ENCODE assay signal across 16 cellular contexts in the genomic region with DNA sequence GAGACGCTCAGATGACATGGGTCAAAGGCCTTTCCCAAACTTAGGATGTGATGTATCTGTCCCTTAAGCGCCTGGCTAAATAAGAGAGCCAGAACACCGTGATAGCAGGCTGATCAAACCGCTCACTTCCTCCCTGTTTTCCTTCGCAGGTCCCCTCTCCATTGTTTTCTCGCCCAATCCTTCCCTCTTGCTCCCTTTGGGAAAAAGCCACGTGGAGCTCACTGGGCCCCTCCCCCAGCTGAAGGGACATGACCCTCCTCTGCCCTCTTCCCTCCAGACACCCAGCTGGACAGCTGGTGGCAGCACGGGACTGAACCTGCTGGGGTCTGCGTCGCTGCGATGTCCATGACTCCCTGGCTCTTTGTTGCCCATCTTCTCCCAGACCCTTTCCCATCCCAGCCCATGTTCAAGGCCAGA.
DNase-seq lines count a peak whose midpoint lies in the region; ATAC-seq and TF ChIP-seq lines count a peak whose summit lies in the region.
"Had no signal": no experiment of that assay in that cellular context is flagged by ENCODE, and none has a peak within 500 bp of the region (broad histone marks: within the 10 kb centered on the region; RNA-seq: fewer than 3 reads in every experiment).

No MANE protein-coding gene starts in this region.

- TF ChIP-seq CTCF in WERI-Rb-1 (IDR thresholded peaks at IDR 0.05; ENCODE audit: low read depth, low read length) = peak; percentile 67
- TF ChIP-seq CTCF in endodermal cell (conservative IDR thresholded peaks at IDR 0.05) = no peak
- TF ChIP-seq CTCF in testis (IDR thresholded peaks at IDR 0.05) = no peak

- TF ChIP-seq POLR2A in testis (IDR thresholded peaks at IDR 0.05) = no peak

- intact Hi-C loops in testis (cut with DNase I; ENCODE audit: low total_unique reads) = no loop called here
- intact Hi-C loops in activated CD4-positive, alpha-beta T cell treated with anti-CD3 and anti-CD28 coated beads, Interleukin-2, amount 10 ng/mL, durations not matched to agents 24 days and 14 days (cut with micrococcal nuclease) = no loop called here

- H3K4me3 ChIP-seq in WERI-Rb-1 (ENCODE audit: low read depth, low read length) (no peak overlapping the region), endodermal cell (ENCODE audit: low read length) (no peak overlapping the region), muscle layer of colon (ENCODE audit: low read depth in 1 of 2, low read length in 2 of 2) (no peak overlapping the region), testis (no peak overlapping the region)
- H3K4me3 ChIP-seq: colonic mucosa, lung had no signal

- DNase-seq in WERI-Rb-1 = peak; percentile 71
- peak; percentile 53 for DNase-seq in endodermal cell
- DNase-seq in testis = peak; percentile 41
- no peak for DNase-seq in activated CD4-positive, alpha-beta T cell treated with anti-CD3 and anti-CD28 coated beads, Interleukin-2, amount 10 ng/mL, durations not matched to agents 24 days and 14 days
- DNase-seq in NCI-H526 treated with DMSO at 0.1 percent for 48 hours (lab: John Stamatoyannopoulos, UW) = no peak
- DNase-seq: activated CD4-positive, alpha-beta T cell treated with anti-CD3 and anti-CD28 coated beads, Interleukin-2, amount 10 ng/mL, durations not matched to agents 7 days and 5 days; activated T-cell treated with anti-CD3 and anti-CD28 coated beads, Interleukin-2, amount 50 U/mL, for 48 hours; amniotic stem cell; CD4-positive, CD25-positive, alpha-beta regulatory T cell; colonic mucosa; NCI-H774; SHP77 had no signal

- H3K9me3 ChIP-seq in WERI-Rb-1 (ENCODE audit: severe bottlenecking) = no peaks in the 10 kb centered on the region
- H3K9me3 ChIP-seq in endodermal cell (ENCODE audit: control insufficient read depth, low read length) = no peaks in the 10 kb centered on the region
- H3K9me3 ChIP-seq in muscle layer of colon (ENCODE audit: low read length) = no peaks in the 10 kb centered on the region
- no peaks in the 10 kb centered on the region for H3K9me3 ChIP-seq in testis
- H3K9me3 ChIP-seq: colonic mucosa had no signal

- H3K27ac Mint-ChIP-seq in endodermal cell = no peak overlapping the region
- no peak overlapping the region for H3K27ac Mint-ChIP-seq in activated CD4-positive, alpha-beta T cell treated with anti-CD3 and anti-CD28 coated beads, Interleukin-2, amount 10 ng/mL, durations not matched to agents 24 days and 14 days
- H3K27ac Mint-ChIP-seq: CD4-positive, CD25-positive, alpha-beta regulatory T cell; T-helper 2 cell treated with Interferon-gamma antibody and Interleukin-4, amounts not matched to agents 5 μg/mL and 100 μg/mL, for 36 hours had no signal

- no peaks in the 10 kb centered on the region for H3K9me3 Mint-ChIP-seq in endodermal cell
- peaks cover 5% of the 10 kb centered on the region for H3K9me3 Mint-ChIP-seq in activated CD4-positive, alpha-beta T cell treated with anti-CD3 and anti-CD28 coated beads, Interleukin-2, amount 10 ng/mL, durations not matched to agents 24 days and 14 days
- H3K9me3 Mint-ChIP-seq: CD4-positive, CD25-positive, alpha-beta regulatory T cell had no signal

- no peaks in the 10 kb centered on the region for H3K27me3 Mint-ChIP-seq in endodermal cell (ENCODE audit: insufficient read depth)
- H3K27me3 Mint-ChIP-seq in activated CD4-positive, alpha-beta T cell treated with anti-CD3 and anti-CD28 coated beads, Interleukin-2, amount 10 ng/mL, durations not matched to agents 24 days and 14 days = no peaks in the 10 kb centered on the region
- H3K27me3 Mint-ChIP-seq: activated CD4-positive, alpha-beta T cell treated with anti-CD3 and anti-CD28 coated beads, Interleukin-2, amount 10 ng/mL, durations not matched to agents 7 days and 5 days had no signal

- H3K4me1 ChIP-seq in endodermal cell (ENCODE audit: control insufficient read depth, insufficient read depth, low read length) (no peaks in the 10 kb centered on the region), muscle layer of colon (ENCODE audit: insufficient read depth, low read length) (peaks cover 34% of the 10 kb centered on the region), testis (peaks cover 35% of the 10 kb centered on the region)
- H3K4me1 ChIP-seq: colonic mucosa had no signal

- H3K27ac ChIP-seq in WERI-Rb-1 (no peak overlapping the region), endodermal cell (ENCODE audit: low read depth, low read length) (no peak overlapping the region), muscle layer of colon (ENCODE audit: low read depth, low read length) (peak overlapping the region; percentile 48), testis (peak overlapping the region; percentile 44 to 59)
- H3K27ac ChIP-seq: colonic mucosa had no signal

- H3K4me3 Mint-ChIP-seq in endodermal cell = no peak overlapping the region
- no peak overlapping the region for H3K4me3 Mint-ChIP-seq in activated CD4-positive, alpha-beta T cell treated with anti-CD3 and anti-CD28 coated beads, Interleukin-2, amount 10 ng/mL, durations not matched to agents 24 days and 14 days
- H3K4me3 Mint-ChIP-seq: activated CD4-positive, alpha-beta T cell treated with anti-CD3 and anti-CD28 coated beads, Interleukin-2, amount 10 ng/mL, durations not matched to agents 7 days and 5 days; CD4-positive, CD25-positive, alpha-beta regulatory T cell; T-helper 2 cell treated with Interferon-gamma antibody and Interleukin-4, amounts not matched to agents 5 μg/mL and 100 μg/mL, for 36 hours had no signal

- H3K9ac ChIP-seq in endodermal cell (ENCODE audit: extremely low read depth, low read length, poor library complexity, severe bottlenecking) (no peak overlapping the region), muscle layer of colon (ENCODE audit: low read length) (no peak overlapping the region)

- ATAC-seq in GM21367 (IDR thresholded peaks at IDR 0.05; ENCODE audit: unreplicated experiment) = no peak

- H3K36me3 ChIP-seq in WERI-Rb-1 (no peaks in the 10 kb centered on the region), endodermal cell (ENCODE audit: control insufficient read depth, insufficient read depth, low read length) (no peaks in the 10 kb centered on the region), muscle layer of colon (ENCODE audit: insufficient read depth, low read length) (peaks cover 58% of the 10 kb centered on the region), testis (ENCODE audit: low read depth, missing control alignments) (no peaks in the 10 kb centered on the region)
- H3K36me3 ChIP-seq: colonic mucosa had no signal

- H3K4me1 Mint-ChIP-seq in endodermal cell = peaks cover 2% of the 10 kb centered on the region
- peaks cover 7% of the 10 kb centered on the region for H3K4me1 Mint-ChIP-seq in activated CD4-positive, alpha-beta T cell treated with anti-CD3 and anti-CD28 coated beads, Interleukin-2, amount 10 ng/mL, durations not matched to agents 24 days and 14 days
- H3K4me1 Mint-ChIP-seq: CD4-positive, CD25-positive, alpha-beta regulatory T cell had no signal

- WGBS in endodermal cell (ENCODE audit: insufficient coverage in 1 of 2, insufficient read length in 1 of 2), 2 experiments = 76 to 78% methylated on average over 5 to 11 of the region's 11 CpGs
- 50 to 56% methylated on average over 11 of the region's 11 CpGs for WGBS in testis, 2 donors

- H3K27me3 ChIP-seq in WERI-Rb-1 (ENCODE audit: insufficient read depth, low read depth, severe bottlenecking) (no peaks in the 10 kb centered on the region), endodermal cell (ENCODE audit: control insufficient read depth, insufficient read depth, low read length, poor library complexity, severe bottlenecking) (no peaks in the 10 kb centered on the region), muscle layer of colon (ENCODE audit: control insufficient read depth in 1 of 2, insufficient read depth in 2 of 2, low read length in 2 of 2) (no peaks in the 10 kb centered on the region), testis (no peaks in the 10 kb centered on the region)
- H3K27me3 ChIP-seq: colonic mucosa had no signal

- no peaks in the 10 kb centered on the region for H3K36me3 Mint-ChIP-seq in endodermal cell (ENCODE audit: low read depth)
- H3K36me3 Mint-ChIP-seq in activated CD4-positive, alpha-beta T cell treated with anti-CD3 and anti-CD28 coated beads, Interleukin-2, amount 10 ng/mL, durations not matched to agents 24 days and 14 days (ENCODE audit: low read depth) = no peaks in the 10 kb centered on the region
- H3K36me3 Mint-ChIP-seq: CD4-positive, CD25-positive, alpha-beta regulatory T cell had no signal

Comparison
In these comparisons a context has a peak if more than half of its experiments do, and no peak if none do; other contexts are left out.
1. DNase-seq: peak in WERI-Rb-1 (single experiment), endodermal cell (single experiment) and testis (single experiment); none in activated CD4-positive, alpha-beta T cell treated with anti-CD3 and anti-CD28 coated beads, Interleukin-2, amount 10 ng/mL, durations not matched to agents 24 days and 14 days (single experiment) and NCI-H526 treated with DMSO at 0.1 percent for 48 hours (single experiment).
2. H3K27ac ChIP-seq: peak in muscle layer of colon (single experiment) and testis (2 of 2); none in WERI-Rb-1 (single experiment) and endodermal cell (single experiment).